Comparison of ENCODE assay signal across 8 cellular contexts in genomic region chr14:77457522-77458248, GRCh38. TPM values are rescaled to one million over a fixed set of nuclear protein-coding genes. Genes with fewer than 3 reads are reported as not detected.
A peak's percentile ranks its signal among the peaks of the same experiment; 100 is the strongest.
DNase-seq lines count a peak whose midpoint lies in the region; ATAC-seq and TF ChIP-seq lines count a peak whose summit lies in the region.

Gene AHSA1 (plus strand): TSS chr14:77458093. CDS start chr14:77458190, 97 bp downstream.
Gene VIPAS39 (minus strand): TSS chr14:77457601. CDS start chr14:77454102, 3,499 bp downstream.

- peak within 1 kb of the TSS; percentile 90 for H3K9ac ChIP-seq in PC-3 (ENCODE audit: low read length)

- no peaks in the 10 kb centered on the region for H3K27me3 ChIP-seq in PC-3 (ENCODE audit: low read length)

- intact Hi-C loops in PC-3 (cut with micrococcal nuclease), result loop anchor here (1.0 to 5.0 kb wide), 5 partner anchors 80 to 305 kb away; partner anchors contain the start of genes ALKBH1, GSTZ1, SAMD15 and SLIRP

- TF ChIP-seq RAD21 in Ishikawa (IDR thresholded peaks at IDR 0.05; ENCODE audit: low read depth), result no peak

- peaks cover 19% of the 10 kb centered on the region for H3K4me1 ChIP-seq in PC-3 (ENCODE audit: insufficient read depth, low read length)

- H3K4me3 ChIP-seq in PC-3 (ENCODE audit: low read length) (peak within 1 kb of the TSS; percentile 82), epithelial cell of proximal tubule (ENCODE audit: low read depth, low read length) (peak within 1 kb of the TSS; percentile 81)

- peak within 1 kb of the TSS; percentile 73 for H2AFZ ChIP-seq in PC-3 (ENCODE audit: low read length)

- H3K4me2 ChIP-seq in PC-3 (ENCODE audit: low read length), result peak within 1 kb of the TSS; percentile 92

- peaks cover 31% of the 10 kb centered on the region for H3K36me3 ChIP-seq in PC-3 (ENCODE audit: low read depth, low read length)

- no peaks in the 10 kb centered on the region for H3K9me2 ChIP-seq in PC-3 (replicated peaks; ENCODE audit: low read length)

- H3K79me2 ChIP-seq in PC-3 (ENCODE audit: low read length), result peaks cover 52% of the 10 kb centered on the region

- ATAC-seq in GM21576 (IDR thresholded peaks at IDR 0.05; ENCODE audit: unreplicated experiment) (peak; percentile 88), PC-3 (peak; percentile 95)

- H3K9me3 ChIP-seq in PC-3 (ENCODE audit: low read length), result no peaks in the 10 kb centered on the region

- peaks cover 13% of the 10 kb centered on the region for H4K20me1 ChIP-seq in PC-3 (ENCODE audit: low read length)

- POLR2A ChIA-PET in PC-3 (lab: Charles Lee; ENCODE audit: unreplicated experiment), result interaction anchor here (0.5 to 0.7 kb wide), 4 partner anchors 19 to 1072 kb away, joined by 3 to 5 read pairs (median 4); no protein-coding TSS in a partner anchor

- H3F3A ChIP-seq in PC-3 (ENCODE audit: low read length, unreplicated experiment), result no peaks in the 10 kb centered on the region

- BruUV-seq in PC-3 (replicated peaks; lab: Mats Ljungman, UMichigan), result no TSS peak

- peak; percentile 98 for DNase-seq in DMS114 treated with DMSO at 0.1 percent for 48 hours (lab: John Stamatoyannopoulos, UW; ENCODE audit: unreplicated experiment)
- peak; percentile 100 for DNase-seq in PC-3
- DNase-seq in activated T-cell treated with anti-CD3 and anti-CD28 coated beads for 48 hours (ENCODE audit: low read depth), result peak; percentile 84
- DNase-seq in epithelial cell of proximal tubule (ENCODE audit: low read depth), result peak; percentile 98
- DNase-seq in mucosa of gallbladder (ENCODE audit: low spot score), result peak; percentile 98
- DNase-seq in stimulated activated CD8-positive, alpha-beta memory T cell treated with anti-CD3 and anti-CD28 coated beads, Interleukin-4, amount 100 ng/mL, for 4 hours (ENCODE audit: low read depth in 2 of 2, low spot score in 1 of 2), result peak; percentile 85 to 89

- peak within 1 kb of the TSS; percentile 50 for H3K27ac ChIP-seq in PC-3 (ENCODE audit: low read length)

- no peak for TF ChIP-seq EP300 in Ishikawa (IDR thresholded peaks at IDR 0.05; ENCODE audit: borderline replicate concordance)

- CTCF ChIA-PET in PC-3 (lab: Charles Lee), result no interaction called here

- TF ChIP-seq CTCF in PC-3 (conservative IDR thresholded peaks at IDR 0.05; ENCODE audit: low read depth, low read length) (no peak), epithelial cell of proximal tubule (conservative IDR thresholded peaks at IDR 0.05; ENCODE audit: low read depth, low read length) (no peak)

TF ChIP-seq in Ishikawa, 13 proteins besides CTCF, POLR2A, EP300 and RAD21:
- peak; percentile 69 for TF ChIP-seq MAX (IDR thresholded peaks at IDR 0.05)
- no peak for TF ChIP-seq NFIC (IDR thresholded peaks at IDR 0.05)
- no peak for TF ChIP-seq ZBTB7A (IDR thresholded peaks at IDR 0.05; ENCODE audit: low read depth)
- no peak for TF ChIP-seq USF1 (IDR thresholded peaks at IDR 0.05)
- TF ChIP-seq YY1 (IDR thresholded peaks at IDR 0.05; ENCODE audit: low read depth), result peak; percentile 20; the same call in 1 of the 2 replicates
- no peak for TF ChIP-seq EGR1 (IDR thresholded peaks at IDR 0.05)
- no peak for TF ChIP-seq REST (IDR thresholded peaks at IDR 0.05; ENCODE audit: low read depth)
- TF ChIP-seq CEBPB (IDR thresholded peaks at IDR 0.05), result no peak
- TF ChIP-seq TCF12 (IDR thresholded peaks at IDR 0.05; ENCODE audit: low read depth), result peak; percentile 20; the same call in 1 of the 2 replicates
- no peak for TF ChIP-seq TEAD4 (IDR thresholded peaks at IDR 0.05)
- TF ChIP-seq FOXM1 (IDR thresholded peaks at IDR 0.05; ENCODE audit: borderline replicate concordance, low read depth), result no peak; the same call in 1 of the 2 replicates
- TF ChIP-seq TAF1 (IDR thresholded peaks at IDR 0.05; ENCODE audit: low read depth), result peak; percentile 93
- peak; percentile 93 for TF ChIP-seq CREB1 (IDR thresholded peaks at IDR 0.05; ENCODE audit: low read depth)

RNA-seq across cellular contexts. Expression of gene AHSA1, which starts in this region (rescaled TPM):
- total RNA-seq in PC-3 (2014; rRNA removed) (215 and 217 TPM in 2 replicates), epithelial cell of proximal tubule (122 and 211 TPM in 2 replicates), mucosa of gallbladder (153 TPM)

RNA-seq across cellular contexts. Expression of gene VIPAS39, which starts in this region (rescaled TPM):
- total RNA-seq in PC-3 (2014; rRNA removed) (20.1 and 20.2 TPM in 2 replicates), epithelial cell of proximal tubule (13.2 and 17.8 TPM in 2 replicates), mucosa of gallbladder (21.7 TPM)

Comparison
In these comparisons a context has a peak if more than half of its experiments do, and no peak if none do; other contexts are left out.
1. Peak in every context shown above with its lines: DNase-seq, ATAC-seq, H3K4me3 ChIP-seq and H3K27ac ChIP-seq.